Comparison of ENCODE assay signal across 9 cellular contexts in the genomic region with DNA sequence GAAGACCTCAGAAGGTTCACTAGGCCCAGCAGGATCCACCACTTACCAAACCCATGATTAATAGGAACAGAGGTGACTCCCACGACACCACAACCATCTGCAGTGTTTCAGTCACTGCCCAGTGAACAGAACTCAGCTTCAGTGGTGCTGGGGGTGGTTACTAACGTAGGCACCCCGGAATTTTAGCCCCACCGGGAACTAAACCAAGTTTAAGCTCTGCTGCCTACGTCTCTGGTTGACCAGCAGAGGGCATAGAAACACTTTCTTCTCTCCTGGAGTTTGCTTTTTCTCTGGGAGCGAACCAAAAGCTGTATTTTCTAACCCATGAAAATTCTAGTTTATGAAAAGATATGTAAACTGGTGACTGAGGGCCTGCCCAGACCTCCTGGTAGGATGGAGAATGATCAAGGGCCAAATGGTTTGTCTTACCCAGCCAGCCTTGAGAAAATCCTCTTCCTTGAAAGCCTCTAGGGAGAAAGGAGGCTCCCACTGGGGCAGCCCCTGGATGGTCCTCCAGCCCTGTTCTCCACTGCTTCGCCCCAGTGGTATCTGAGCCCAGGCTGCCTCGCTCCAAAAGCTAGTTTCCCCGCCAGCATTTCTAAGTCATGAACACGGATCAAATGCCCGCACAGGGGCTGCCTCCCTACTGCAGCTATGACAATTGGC.
A peak's percentile ranks its signal among the peaks of the same experiment; 100 is the strongest.
DNase-seq lines count a peak whose midpoint lies in the region; ATAC-seq and TF ChIP-seq lines count a peak whose summit lies in the region.
"Had no signal": no experiment of that assay in that cellular context is flagged by ENCODE, and none has a peak within 500 bp of the region (broad histone marks: within the 10 kb centered on the region; RNA-seq: fewer than 3 reads in every experiment).

No MANE protein-coding gene starts in this region.

- peaks cover 27 to 39% (median 29%) of the 10 kb centered on the region in 3 donors for H3K4me1 Mint-ChIP-seq in naive B cell

- intact Hi-C loops in cardiac septum (cut with DNase I): no loop called here

- peaks cover 15% of the 10 kb centered on the region for H3K4me1 ChIP-seq in cardiac muscle cell (ENCODE audit: low read depth)

- no peaks in the 10 kb centered on the region for H3K36me3 ChIP-seq in cardiac muscle cell

- DNase-seq in cardiac muscle cell (ENCODE audit: low read depth in 1 of 2, low spot score in 1 of 2): peak; percentile 63 to 66
- no peak for DNase-seq in cardiac septum (ENCODE audit: low spot score)
- DNase-seq in NCI-H524 (lab: John Stamatoyannopoulos, UW): peak; percentile 28 to 78
- no peak for DNase-seq in coronary artery (ENCODE audit: low spot score)
- peak; percentile 23 for DNase-seq in naive B cell
- no peak for DNase-seq in occipital lobe (lab: John Stamatoyannopoulos, UW)

- H3K4me3 ChIP-seq in cardiac muscle cell: no peak overlapping the region
- no peak overlapping the region for H3K4me3 ChIP-seq in coronary artery

- H3K9me3 ChIP-seq in cardiac muscle cell (ENCODE audit: low read depth): no peaks in the 10 kb centered on the region

- ATAC-seq in naive B cell (ENCODE audit: low read depth in 2 of 2) (no peak), HG03432 (IDR thresholded peaks at IDR 0.05; ENCODE audit: unreplicated experiment) (no peak), GM18517 (IDR thresholded peaks at IDR 0.05; ENCODE audit: unreplicated experiment) (no peak)

- H3K27me3 Mint-ChIP-seq in naive B cell: peaks cover 0 to 10% (median 0%) of the 10 kb centered on the region in 3 donors

- H3K36me3 Mint-ChIP-seq in naive B cell: no peaks in the 10 kb centered on the region

- H3K27ac Mint-ChIP-seq in naive B cell: peak overlapping the region in 1 of 6 donors; percentile 67

- peak; percentile 78 for TF ChIP-seq CTCF in cardiac muscle cell (IDR thresholded peaks at IDR 0.05; ENCODE audit: low read depth, low read length)
- peak; percentile 36 for TF ChIP-seq CTCF in coronary artery (IDR thresholded peaks at IDR 0.05)

- peaks cover 0 to under 1% (median 0%) of the 10 kb centered on the region in 7 donors for H3K9me3 Mint-ChIP-seq in naive B cell
- H3K9me3 Mint-ChIP-seq: central memory CD8-positive, alpha-beta T cell had no signal

- no peak overlapping the region for H3K4me3 Mint-ChIP-seq in naive B cell
- H3K4me3 Mint-ChIP-seq: central memory CD8-positive, alpha-beta T cell had no signal

- H3K27ac ChIP-seq in cardiac muscle cell: no peak overlapping the region
- no peak overlapping the region for H3K27ac ChIP-seq in coronary artery

- no peaks in the 10 kb centered on the region for H3K27me3 ChIP-seq in cardiac muscle cell

Comparison
In these comparisons a context has a peak if more than half of its experiments do, and no peak if none do; other contexts are left out.
1. DNase-seq: peak in cardiac muscle cell (2 of 2), NCI-H524 (2 of 2) and naive B cell (single experiment); none in cardiac septum (single experiment), coronary artery (single experiment) and occipital lobe (single experiment).